In the genomic region with DNA sequence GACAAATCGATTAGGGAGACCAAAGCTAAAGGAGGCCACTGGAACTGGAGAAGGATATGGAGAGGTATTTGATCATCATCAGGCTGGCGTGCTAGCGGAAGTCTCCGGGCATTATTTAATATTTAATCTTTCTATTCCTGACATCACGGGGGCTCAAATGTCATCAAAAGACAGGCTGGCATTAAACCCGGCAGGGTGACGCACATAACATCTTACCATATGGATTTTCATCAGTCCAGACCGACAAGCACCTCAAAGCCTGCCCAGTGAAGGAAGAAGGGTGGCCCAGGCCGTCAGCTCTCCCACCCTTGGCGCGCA, we compare ENCODE assay signal across 8 cellular contexts. TPM values are rescaled to one million over a fixed set of nuclear protein-coding genes. Genes with fewer than 3 reads are reported as not detected.
A peak's percentile ranks its signal among the peaks of the same experiment; 100 is the strongest.
DNase-seq lines count a peak whose midpoint lies in the region; ATAC-seq and TF ChIP-seq lines count a peak whose summit lies in the region.

No MANE protein-coding gene starts in this region.

- H3K4me1 ChIP-seq in SK-N-SH (ENCODE audit: control insufficient read depth in 1 of 2, insufficient read depth in 2 of 2, low read depth in 1 of 2, low read length in 1 of 2) (peaks cover 7 to 18% of the 10 kb centered on the region in 2 experiments; a peak in 2 of 4 replicates), esophagus (ENCODE audit: control insufficient read depth in 2 of 2, insufficient read depth in 2 of 2, low read length in 1 of 2) (no peaks in the 10 kb centered on the region)

- H3K27me3 ChIP-seq in SK-N-SH (ENCODE audit: insufficient read depth) (no peaks in the 10 kb centered on the region), esophagus (ENCODE audit: control insufficient read depth in 1 of 2, insufficient read depth in 2 of 2, low read length in 2 of 2) (no peaks in the 10 kb centered on the region), neural cell (ENCODE audit: insufficient read depth, low read depth, low read length) (no peaks in the 10 kb centered on the region)

- CTCF ChIA-PET in SK-N-SH (lab: Yijun Ruan, JAX): interaction anchor here (0.6 to 3.0 kb wide), 19 partner anchors 9 to 191 kb away, joined by 3 to 19 read pairs (median 5); partner anchors contain the start of genes PIGB and PIGBOS1

- no peaks in the 10 kb centered on the region for H3K9me2 ChIP-seq in SK-N-SH
- no peaks in the 10 kb centered on the region for H3K9me2 ChIP-seq in neural cell (ENCODE audit: insufficient read depth, low read length)

- WGBS in SK-N-SH (ENCODE audit: low lambda C conversion rate): 2% methylated on average over 8 of the region's 11 CpGs
- 1 to 2% methylated on average over 11 of the region's 11 CpGs for WGBS in esophagus, 2 donors

- POLR2A ChIA-PET in SK-N-SH (lab: Yijun Ruan, JAX): interaction anchor here (1.4 to 2.1 kb wide), 2 partner anchors 89 to 189 kb away, joined by 4 to 22 read pairs; partner anchors contain the start of genes PIGB and PIGBOS1

- TF ChIP-seq EP300 in SK-N-SH (IDR thresholded peaks at IDR 0.05; ENCODE audit: borderline replicate concordance in 1 of 2, low read depth in 1 of 2, low read length in 1 of 2): no peak
- TF ChIP-seq EP300 in neural cell (conservative IDR thresholded peaks at IDR 0.05; ENCODE audit: poor library complexity, severe bottlenecking): no peak

- ATAC-seq in HG02870 (IDR thresholded peaks at IDR 0.05; ENCODE audit: unreplicated experiment) (peak; percentile 17), GM19035 (IDR thresholded peaks at IDR 0.05; ENCODE audit: unreplicated experiment) (no peak)

- H3K4me3 ChIP-seq in GM12865 (ENCODE audit: low read depth, low read length) (peak overlapping the region; percentile 75), SK-N-SH (ENCODE audit: low read depth in 2 of 2, low read length in 1 of 2) (peak overlapping the region; percentile 77 to 78), esophagus (ENCODE audit: low read depth in 1 of 2, low read length in 2 of 2) (peak overlapping the region; percentile 83 to 94), neural cell (ENCODE audit: low read length) (peak overlapping the region; percentile 95)

- no peaks in the 10 kb centered on the region for H3K36me3 ChIP-seq in SK-N-SH (replicated peaks in 1 of 2; ENCODE audit: control insufficient read depth in 1 of 2, insufficient read depth in 2 of 2, low read length in 1 of 2)
- no peaks in the 10 kb centered on the region for H3K36me3 ChIP-seq in esophagus (ENCODE audit: control insufficient read depth in 2 of 2, insufficient read depth in 2 of 2, low read length in 1 of 2)
- no peaks in the 10 kb centered on the region for H3K36me3 ChIP-seq in neural cell (ENCODE audit: insufficient read depth, low read length)

- H3K4me2 ChIP-seq in SK-N-SH: peak overlapping the region; percentile 87
- H3K4me2 ChIP-seq in neural cell (ENCODE audit: low read length): peak overlapping the region; percentile 54

- TF ChIP-seq RAD21 in SK-N-SH (IDR thresholded peaks at IDR 0.05; ENCODE audit: low read length) (no peak), neural cell (conservative IDR thresholded peaks at IDR 0.05) (no peak)

- H3F3A ChIP-seq in SK-N-SH (replicated peaks; ENCODE audit: insufficient read depth): peaks cover 21% of the 10 kb centered on the region
- H3F3A ChIP-seq in neural cell (ENCODE audit: insufficient read depth, low read length, poor library complexity, severe bottlenecking): no peaks in the 10 kb centered on the region

- DNase-seq in GM12865 (ENCODE audit: low read depth): no peak
- DNase-seq in SK-N-SH: no peak
- no peak for DNase-seq in stimulated activated CD8-positive, alpha-beta memory T cell treated with anti-CD3 and anti-CD28 coated beads, Interleukin-4, amount 100 ng/mL, for 48 hours
- DNase-seq in SK-N-DZ (ENCODE audit: low spot score): no peak

- peak overlapping the region; percentile 91 for H2AFZ ChIP-seq in SK-N-SH (ENCODE audit: low read depth)
- peak overlapping the region; percentile 78 for H2AFZ ChIP-seq in neural cell (ENCODE audit: low read depth, low read length)

- TF ChIP-seq CTCF in GM12865 (IDR thresholded peaks at IDR 0.05; ENCODE audit: insufficient read depth, low read depth, low read length, missing control alignments) (no peak), SK-N-SH (IDR thresholded peaks at IDR 0.05) (no peak), neural cell (IDR thresholded peaks at IDR 0.05; ENCODE audit: poor library complexity, severe bottlenecking) (no peak)

- H3K79me2 ChIP-seq in SK-N-SH (ENCODE audit: insufficient read depth): peaks cover 26% of the 10 kb centered on the region
- peaks cover 3% of the 10 kb centered on the region for H3K79me2 ChIP-seq in neural cell (replicated peaks; ENCODE audit: insufficient read depth, low read length)

- peak overlapping the region; percentile 84 to 86 for H3K27ac ChIP-seq in SK-N-SH (ENCODE audit: low read depth in 2 of 2, low read length in 1 of 2)
- peak overlapping the region; percentile 86 to 93 for H3K27ac ChIP-seq in esophagus (ENCODE audit: low read depth in 2 of 2, low read length in 1 of 2)
- H3K27ac ChIP-seq in neural cell (ENCODE audit: low read length): peak overlapping the region; percentile 89

- peak overlapping the region; percentile 76 for H3K9ac ChIP-seq in SK-N-SH
- peak overlapping the region; percentile 91 for H3K9ac ChIP-seq in neural cell (ENCODE audit: low read length)

- no peaks in the 10 kb centered on the region for H3K9me3 ChIP-seq in SK-N-SH
- no peaks in the 10 kb centered on the region for H3K9me3 ChIP-seq in esophagus (ENCODE audit: control insufficient read depth in 2 of 2, insufficient read depth in 1 of 2, low read depth in 1 of 2, low read length in 1 of 2)
- no peaks in the 10 kb centered on the region for H3K9me3 ChIP-seq in neural cell (ENCODE audit: low read length)

- no peaks in the 10 kb centered on the region for H4K20me1 ChIP-seq in SK-N-SH (ENCODE audit: insufficient read depth)
- no peaks in the 10 kb centered on the region for H4K20me1 ChIP-seq in neural cell (ENCODE audit: insufficient read depth)

TF ChIP-seq in SK-N-SH, 30 proteins besides CTCF, POLR2A, EP300 and RAD21:
- no peak for TF ChIP-seq NRF1 (IDR thresholded peaks at IDR 0.05; ENCODE audit: low read depth, low read length)
- 0 out of 2 replicates have a peak, but pooled peaks have one; percentile 1 for TF ChIP-seq FOXJ3 (CRISPR knock-in tag; IDR thresholded peaks at IDR 0.05)

TF ChIP-seq in neural cell, 6 proteins besides CTCF, POLR2A, EP300 and RAD21:
- no peak for TF ChIP-seq TAF1 (IDR thresholded peaks at IDR 0.05; ENCODE audit: low read depth)

RNA-seq across cellular contexts. Expression of gene CCPG1, which starts 0.6 kb away (rescaled TPM):
- 10.5 and 16.9 TPM in 2 replicates for polyA plus RNA-seq in SK-N-SH (2012; rRNA removed)
- 15.5 and 19.5 TPM in 2 replicates for polyA plus RNA-seq in SK-N-SH (2012; cell fraction: cytosol; rRNA removed)
- polyA plus RNA-seq in SK-N-SH (2012; cell fraction: nucleus; rRNA removed): 7.8 and 22.4 TPM in 2 replicates
- polyA plus RNA-seq in esophagus: 1 to 10 TPM; 5.0 to 6.7 TPM
- 52.6 and 64.2 TPM in 2 replicates for polyA plus RNA-seq in neural cell
- 53.6 and 55.3 TPM in 2 replicates for polyA minus RNA-seq in neural cell
- 12.7 and 16.1 TPM in 2 replicates for polyA plus RNA-seq in SK-N-DZ (2014; cell fraction: cytosol; rRNA removed)
- polyA plus RNA-seq in SK-N-DZ (2014; cell fraction: nucleus; rRNA removed): 10.6 and 11.1 TPM in 2 replicates

RNA-seq across cellular contexts. Expression of gene PIERCE2, which starts 0.7 kb away (rescaled TPM):
- polyA plus RNA-seq in SK-N-SH (2012; rRNA removed): 2.5 and 2.9 TPM in 2 replicates
- 3.3 and 5.2 TPM in 2 replicates for polyA plus RNA-seq in SK-N-SH (2012; cell fraction: cytosol; rRNA removed)
- polyA plus RNA-seq in SK-N-SH (2012; cell fraction: nucleus; rRNA removed): 0.38 and 0.98 TPM in 2 replicates
- polyA plus RNA-seq in esophagus: 1 to 10 TPM in 1 of 2 donors, under 1 TPM in 1; 0.73 to 2.1 TPM
- 10.2 and 13.1 TPM in 2 replicates for polyA plus RNA-seq in neural cell
- polyA minus RNA-seq in neural cell: 5.6 and 7.5 TPM in 2 replicates
- 3.1 and 3.9 TPM in 2 replicates for polyA plus RNA-seq in SK-N-DZ (2014; cell fraction: cytosol; rRNA removed)
- 0.83 and 8.6 TPM in 2 replicates for polyA plus RNA-seq in SK-N-DZ (2014; cell fraction: nucleus; rRNA removed)
